Comparison of ENCODE assay signal across 19 cellular contexts in the genomic region with DNA sequence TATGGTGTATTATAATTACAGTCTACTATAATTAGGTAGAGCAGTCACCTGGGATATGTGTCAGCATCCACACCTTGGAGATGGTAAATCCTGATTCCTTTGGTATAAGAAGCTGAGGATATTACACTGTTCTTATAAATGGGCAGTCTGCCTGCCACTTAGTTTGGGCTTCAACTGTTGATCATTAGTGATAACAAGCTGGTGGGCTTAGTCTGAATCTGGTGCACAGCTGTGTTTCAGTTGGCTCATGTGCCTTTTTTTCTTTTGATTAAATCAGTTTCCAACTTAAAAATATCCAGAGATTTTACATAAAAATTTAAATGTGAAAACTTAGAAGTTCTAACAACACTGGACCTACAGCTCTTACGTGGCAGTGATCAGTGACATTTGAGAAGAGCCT. TPM values are rescaled to one million over a fixed set of nuclear protein-coding genes. Genes with fewer than 3 reads are reported as not detected.
"Had no signal": no experiment of that assay in that cellular context is flagged by ENCODE, and none has a peak within 500 bp of the region (broad histone marks: within the 10 kb centered on the region; RNA-seq: fewer than 3 reads in every experiment).

No MANE protein-coding gene starts in this region.

- DNase-seq: IMR-90, Kasumi-1, KG1, MM.1S, NCI-H1092 treated with DMSO at 0.1 percent for 48 hours, NCI-H1436, NCI-H187, NCI-H2029, NCI-H2081 treated with DMSO at 0.1 percent for 48 hours, NCI-H2227 treated with DMSO at 0.1 percent for 48 hours, NCI-H524, NCI-H526 treated with DMSO at 0.1 percent for 48 hours, NCI-H774, Right ventricle myocardium superior, RPMI8226, SIG-M5 had no signal

- ATAC-seq: HepG2 had no signal

RNA-seq across cellular contexts. Expression of a gene that starts 21.2 kb away (rescaled TPM):
- total RNA-seq: HT1080 had no signal

RNA-seq across cellular contexts. Expression of a gene that starts 48.8 kb away (rescaled TPM):
- total RNA-seq: HepG2, HT1080, IMR-90, NCI-H460, Right ventricle myocardium superior had no signal
- polyA plus RNA-seq: HepG2, IMR-90 had no signal
